Comparison of ENCODE assay signal across 8 cellular contexts in genomic region chr17:40319651-40320550, GRCh38.
DNase-seq lines count a peak whose midpoint lies in the region; TF ChIP-seq lines count a peak whose summit lies in the region.

No MANE protein-coding gene starts in this region.

- peak overlapping the region; percentile 96 for H3K4me3 ChIP-seq in fibroblast of pulmonary artery (replicated peaks; ENCODE audit: low read depth, low read length)

- TF ChIP-seq CTCF in fibroblast of pulmonary artery (IDR thresholded peaks at IDR 0.05; ENCODE audit: low read length, missing control alignments) = no peak

- no peak for TF ChIP-seq EP300 in Ishikawa (IDR thresholded peaks at IDR 0.05; ENCODE audit: borderline replicate concordance)

- TF ChIP-seq RAD21 in Ishikawa (IDR thresholded peaks at IDR 0.05; ENCODE audit: low read depth) = no peak

- DNase-seq in activated CD8-positive, alpha-beta memory T cell treated with anti-CD3 and anti-CD28 coated beads, Interleukin-2, amount 50 U/mL, for 48 hours = peak; percentile 81
- DNase-seq in fibroblast of pulmonary artery (ENCODE audit: low read depth) (no peak), HuH-7.5 (ENCODE audit: low spot score) (no peak), NCI-H510A treated with DMSO at 0.1 percent for 48 hours (lab: John Stamatoyannopoulos, UW) (no peak), NCI-H748 (lab: John Stamatoyannopoulos, UW; ENCODE audit: unreplicated experiment) (no peak), nucleus accumbens (lab: John Stamatoyannopoulos, UW) (no peak)
- DNase-seq in stimulated activated CD4-positive, alpha-beta T cell treated with anti-CD3 and anti-CD28 coated beads, Interleukin-1b, Interleukin-23, amount 100 ng/mL, for 4 hours (ENCODE audit: low read depth in 2 of 2) = peak; percentile 63 to 65

TF ChIP-seq in Ishikawa, 13 proteins besides CTCF, POLR2A, EP300 and RAD21:
- no peak for TF ChIP-seq TAF1 (IDR thresholded peaks at IDR 0.05; ENCODE audit: low read depth)
- peak; percentile 56; the same call in 1 of the 2 replicates for TF ChIP-seq NFIC (IDR thresholded peaks at IDR 0.05)
- no peak for TF ChIP-seq REST (IDR thresholded peaks at IDR 0.05; ENCODE audit: low read depth)
- TF ChIP-seq ZBTB7A (IDR thresholded peaks at IDR 0.05; ENCODE audit: low read depth) = no peak
- no peak for TF ChIP-seq CREB1 (IDR thresholded peaks at IDR 0.05; ENCODE audit: low read depth)
- no peak for TF ChIP-seq YY1 (IDR thresholded peaks at IDR 0.05; ENCODE audit: low read depth)
- TF ChIP-seq EGR1 (IDR thresholded peaks at IDR 0.05) = no peak

Comparison
In these comparisons a context has a peak if more than half of its experiments do, and no peak if none do; other contexts are left out.
1. DNase-seq: peak in activated CD8-positive, alpha-beta memory T cell treated with anti-CD3 and anti-CD28 coated beads, Interleukin-2, amount 50 U/mL, for 48 hours (single experiment) and stimulated activated CD4-positive, alpha-beta T cell treated with anti-CD3 and anti-CD28 coated beads, Interleukin-1b, Interleukin-23, amount 100 ng/mL, for 4 hours (2 of 2); none in fibroblast of pulmonary artery (single experiment), HuH-7.5 (single experiment), NCI-H510A treated with DMSO at 0.1 percent for 48 hours (single experiment), NCI-H748 (single experiment) and nucleus accumbens (0 of 56).